ENCODE assay signal across 11 cellular contexts in the genomic region with DNA sequence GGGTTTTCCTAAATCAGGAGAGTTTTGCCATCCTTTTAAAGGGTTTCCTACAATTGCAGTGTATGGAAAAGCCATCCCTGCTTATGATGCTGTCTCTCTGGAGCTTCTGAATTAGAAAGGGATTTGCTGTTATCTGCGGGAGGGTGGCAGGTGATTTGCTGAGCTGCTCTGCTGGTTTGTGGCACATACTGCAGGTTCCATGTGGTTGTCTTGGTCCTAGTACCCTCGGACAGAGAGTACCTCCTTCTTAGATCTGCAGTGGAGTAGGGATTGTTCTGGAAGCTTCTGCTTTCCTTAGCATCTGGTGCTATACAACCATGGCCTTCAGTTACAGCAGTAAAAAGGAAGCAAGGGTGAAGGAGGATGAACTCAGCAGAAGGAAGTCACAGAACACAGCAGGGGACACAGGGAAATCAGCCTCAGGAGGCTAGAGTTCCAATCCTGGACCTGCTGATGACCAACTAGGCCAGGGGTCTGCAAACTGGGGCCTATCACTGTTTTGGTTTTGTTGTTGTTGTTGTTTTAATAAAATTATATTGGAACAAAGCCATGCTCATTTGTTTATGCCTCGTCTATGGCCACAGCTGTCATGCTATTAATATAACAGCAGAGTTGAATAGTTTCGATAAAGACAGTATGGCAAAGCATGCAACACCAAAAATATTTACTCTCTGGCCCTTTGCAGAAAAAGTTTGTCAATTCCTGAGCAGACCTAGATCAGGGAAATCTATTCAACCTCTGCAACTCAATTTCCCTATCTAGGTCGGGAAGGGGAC. TPM values are rescaled to one million over a fixed set of nuclear protein-coding genes. Genes with fewer than 3 reads are reported as not detected.
DNase-seq lines count a peak whose midpoint lies in the region; ATAC-seq and TF ChIP-seq lines count a peak whose summit lies in the region.
"Had no signal": no experiment of that assay in that cellular context is flagged by ENCODE, and none has a peak within 500 bp of the region (broad histone marks: within the 10 kb centered on the region; RNA-seq: fewer than 3 reads in every experiment).

No MANE protein-coding gene starts in this region.

- H3K27me3 Mint-ChIP-seq in type B pancreatic cell: no peaks in the 10 kb centered on the region

- no peaks in the 10 kb centered on the region for H3K27me3 ChIP-seq in KMS-11 (ENCODE audit: insufficient read depth, low read depth)
- peaks cover 0 to 2% (median 0%) of the 10 kb centered on the region in 9 donors for H3K27me3 ChIP-seq in heart left ventricle
- H3K27me3 ChIP-seq in breast epithelium: no peaks in the 10 kb centered on the region
- no peaks in the 10 kb centered on the region for H3K27me3 ChIP-seq in suprapubic skin

- no peak overlapping the region for H3K4me3 Mint-ChIP-seq in type B pancreatic cell

- H3K4me2 ChIP-seq in KMS-11: peak overlapping the region; percentile 30; the same call in 1 of the 2 replicates

- WGBS in heart left ventricle, 4 donors: 62 to 66% (median 65%) methylated on average over 5 of the region's 5 CpGs
- 73% methylated on average over 5 of the region's 5 CpGs for WGBS in suprapubic skin

- H3K4me3 ChIP-seq in KMS-11 (IDR thresholded peaks at IDR 0.05; ENCODE audit: insufficient read depth, low read depth, low read length) (no peak overlapping the region), heart left ventricle (no peak overlapping the region), breast epithelium (no peak overlapping the region), suprapubic skin (no peak overlapping the region)
- H3K4me3 ChIP-seq: thoracic aorta had no signal

- H3K9me3 ChIP-seq in heart left ventricle (no peaks in the 10 kb centered on the region), breast epithelium (no peaks in the 10 kb centered on the region), suprapubic skin (no peaks in the 10 kb centered on the region)
- H3K9me3 ChIP-seq: thoracic aorta had no signal

- ATAC-seq in GM19395 (IDR thresholded peaks at IDR 0.05; ENCODE audit: unreplicated experiment) (peak; percentile 61), heart left ventricle (peak in 3 of 4 donors; percentile 33 to 56 (median 55))

- intact Hi-C loops in heart left ventricle (cut with DNase I): no loop called here
- intact Hi-C loops in breast epithelium (cut with DNase I; ENCODE audit: low total_unique reads): no loop called here

- no peaks in the 10 kb centered on the region for H3K36me3 Mint-ChIP-seq in type B pancreatic cell

- H3K9ac ChIP-seq in KMS-11: no peak overlapping the region

- H3K27ac ChIP-seq in KMS-11: peak overlapping the region; percentile 14; the same call in 1 of the 2 replicates
- peak overlapping the region in 1 of 12 donors; percentile 21 for H3K27ac ChIP-seq in heart left ventricle
- no peak overlapping the region for H3K27ac ChIP-seq in breast epithelium
- no peak overlapping the region for H3K27ac ChIP-seq in suprapubic skin
- H3K27ac ChIP-seq: thoracic aorta had no signal

- peaks cover 35% of the 10 kb centered on the region for H3K4me1 ChIP-seq in KMS-11 (ENCODE audit: low read depth, poor library complexity, severe bottlenecking)
- peaks cover 0 to 35% (median 4%) of the 10 kb centered on the region in 12 donors for H3K4me1 ChIP-seq in heart left ventricle
- no peaks in the 10 kb centered on the region for H3K4me1 ChIP-seq in breast epithelium
- peaks cover 14% of the 10 kb centered on the region for H3K4me1 ChIP-seq in suprapubic skin

- H3K36me3 ChIP-seq in KMS-11 (ENCODE audit: insufficient read depth) (no peaks in the 10 kb centered on the region), heart left ventricle (peaks cover 0 to 54% (median 0%) of the 10 kb centered on the region in 9 donors), breast epithelium (no peaks in the 10 kb centered on the region), suprapubic skin (peaks cover 30% of the 10 kb centered on the region)
- H3K36me3 ChIP-seq: thoracic aorta had no signal

- TF ChIP-seq CTCF in KMS-11 (conservative IDR thresholded peaks at IDR 0.05; ENCODE audit: low read depth, low read length) (no peak), heart left ventricle (IDR thresholded peaks at IDR 0.05) (no peak), type B pancreatic cell (conservative IDR thresholded peaks at IDR 0.05) (no peak), breast epithelium (IDR thresholded peaks at IDR 0.05) (no peak), suprapubic skin (IDR thresholded peaks at IDR 0.05) (no peak)

- TF ChIP-seq POLR2A in heart left ventricle (IDR thresholded peaks at IDR 0.05) (no peak), breast epithelium (IDR thresholded peaks at IDR 0.05) (no peak), suprapubic skin (IDR thresholded peaks at IDR 0.05) (no peak)

- peak; percentile 47 for DNase-seq in CD1c-positive myeloid dendritic cell (ENCODE audit: extremely low spot score)
- no peak for DNase-seq in heart left ventricle
- no peak for DNase-seq in NCI-H187 treated with DMSO at 0.1 percent for 48 hours (lab: John Stamatoyannopoulos, UW)
- no peak for DNase-seq in type B pancreatic cell (ENCODE audit: extremely low spot score, unreplicated experiment)
- no peak for DNase-seq in breast epithelium (ENCODE audit: low spot score in 2 of 2)
- no peak for DNase-seq in suprapubic skin (ENCODE audit: low spot score in 2 of 2)
- DNase-seq: activated naive CD4-positive, alpha-beta T cell treated with anti-CD3 and anti-CD28 coated beads, Interleukin-2, amount 50 U/mL, for 16 hours; hypothalamus had no signal

- H3K4me1 Mint-ChIP-seq in type B pancreatic cell (ENCODE audit: unreplicated experiment): peaks cover 9% of the 10 kb centered on the region

- peaks cover 6% of the 10 kb centered on the region for H3K9me3 Mint-ChIP-seq in type B pancreatic cell

- H3K27ac Mint-ChIP-seq in type B pancreatic cell: no peak overlapping the region

- no peaks in the 10 kb centered on the region for H4K20me1 ChIP-seq in KMS-11 (ENCODE audit: insufficient read depth)

- peak overlapping the region; percentile 55 for H2AFZ ChIP-seq in KMS-11 (ENCODE audit: low read depth)

- no peaks in the 10 kb centered on the region for H3K79me2 ChIP-seq in KMS-11 (ENCODE audit: insufficient read depth, low read depth)

- no peak for TF ChIP-seq EP300 in suprapubic skin (IDR thresholded peaks at IDR 0.05)

RNA-seq across cellular contexts. Expression of a gene that starts 39.5 kb away (rescaled TPM):
- total RNA-seq in heart left ventricle: 1 to 10 TPM in 7 of 9 donors, under 1 TPM in 2; 0.49 to 3.0 (median 1.4) TPM
- 1 to 10 TPM; 1.4 to 3.7 TPM for polyA plus RNA-seq in heart left ventricle
- total RNA-seq in type B pancreatic cell (ENCODE audit: low replicate concordance): 7.8 and 15.1 TPM in 2 replicates
- total RNA-seq in breast epithelium: 1 to 10 TPM; 3.2 to 9.5 (median 6.7) TPM
- 10 to 100 TPM; 54.6 to 88.2 (median 67.4) TPM for total RNA-seq in suprapubic skin
